Comparison of ENCODE assay signal across 2 cellular contexts in the genomic region with DNA sequence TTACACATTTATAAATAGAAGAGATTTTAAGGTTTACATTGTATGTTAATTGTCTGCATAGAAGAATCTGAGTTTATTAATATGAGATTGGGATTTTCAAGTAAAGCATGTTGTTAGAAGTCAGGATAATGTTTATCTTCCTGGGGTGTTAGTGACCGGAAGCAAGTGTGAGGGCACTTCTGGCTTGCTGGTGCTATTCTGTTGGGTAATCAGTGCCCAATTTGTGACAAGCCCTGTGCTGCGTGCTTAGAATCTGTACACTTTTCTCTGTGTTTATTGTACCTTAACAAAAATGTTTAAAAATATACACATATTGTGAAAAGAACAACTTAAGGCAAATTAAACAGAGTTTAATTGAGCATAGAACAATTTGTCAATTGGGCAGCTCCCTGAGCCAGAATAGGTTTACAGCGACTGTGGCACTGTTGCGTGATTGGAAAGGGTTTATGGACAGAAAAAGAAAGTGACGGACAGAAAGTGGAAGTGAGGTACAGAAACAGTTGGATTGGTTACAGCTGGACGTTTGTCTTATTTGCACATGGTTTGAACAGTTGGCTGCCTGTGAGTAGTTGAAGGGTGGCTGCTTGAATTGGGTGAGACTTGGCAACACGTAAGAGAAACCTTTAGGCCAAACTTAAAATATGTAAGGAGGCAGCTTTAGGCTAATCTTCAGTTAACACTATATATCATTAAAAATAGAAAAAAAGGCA. TPM values are rescaled to one million over a fixed set of nuclear protein-coding genes. Genes with fewer than 3 reads are reported as not detected.
"Had no signal": no experiment of that assay in that cellular context is flagged by ENCODE, and none has a peak within 500 bp of the region (broad histone marks: within the 10 kb centered on the region; RNA-seq: fewer than 3 reads in every experiment).

No MANE protein-coding gene starts in this region.

RNA-seq across cellular contexts. Expression of gene ABCC6, which starts 26.5 kb away (rescaled TPM):
- total RNA-seq: MCF 10A, SK-MEL-5 had no signal
